In the genomic region with DNA sequence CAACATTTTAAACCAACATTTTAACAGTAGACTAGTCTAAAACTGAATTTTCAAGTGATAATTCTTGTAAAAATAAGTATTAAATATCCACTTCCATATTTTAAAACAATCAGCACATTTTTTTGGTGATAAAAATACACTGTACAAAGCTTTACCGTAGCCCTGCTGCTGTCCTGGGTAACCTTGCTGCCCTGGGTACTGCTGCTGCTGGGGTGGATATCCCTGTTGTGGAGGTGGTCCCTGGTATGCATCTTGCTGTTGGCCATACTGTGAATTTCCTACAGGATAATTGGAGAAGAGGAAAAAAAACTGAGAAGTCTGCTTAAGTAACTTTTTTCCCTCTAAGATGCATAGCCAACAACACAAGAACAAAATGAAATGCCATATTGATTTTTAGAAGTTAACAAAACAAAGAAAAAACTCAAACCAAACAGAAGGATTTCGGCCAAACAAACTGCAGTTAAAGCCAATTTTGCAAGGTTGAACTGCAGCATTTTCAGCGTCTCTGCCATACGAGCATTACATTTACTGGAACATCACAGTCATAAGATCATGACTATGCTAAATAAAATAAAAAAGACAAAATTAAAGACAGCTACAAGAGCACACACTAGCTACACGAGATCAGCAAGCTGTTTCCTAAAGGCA, we compare ENCODE assay signal across 21 cellular contexts.
"Had no signal": no experiment of that assay in that cellular context is flagged by ENCODE, and none has a peak within 500 bp of the region (broad histone marks: within the 10 kb centered on the region; RNA-seq: fewer than 3 reads in every experiment).

No MANE protein-coding gene starts in this region.

- H3K4me1 ChIP-seq: gastrocnemius medialis, stomach, transverse colon had no signal

- H3K9me3 ChIP-seq: gastrocnemius medialis, heart right ventricle, left ventricle myocardium inferior, stomach, thoracic aorta, transverse colon had no signal

- ATAC-seq: esophagus mucosa; gastrocnemius medialis; heart right ventricle; naive thymus-derived CD4-positive, alpha-beta T cell had no signal

- H3K4me1 Mint-ChIP-seq: neural crest cell had no signal

- FAIRE-seq: endometrium, small intestine had no signal

- H3K27ac ChIP-seq: dorsolateral prefrontal cortex, gastrocnemius medialis, heart right ventricle, left ventricle myocardium inferior, stomach, thoracic aorta, transverse colon had no signal

- H3K27me3 Mint-ChIP-seq: naive thymus-derived CD4-positive, alpha-beta T cell had no signal

- H3K4me3 Mint-ChIP-seq: naive thymus-derived CD4-positive, alpha-beta T cell; neural crest cell had no signal

- H3K27me3 ChIP-seq: dorsolateral prefrontal cortex, gastrocnemius medialis, heart right ventricle, stomach, transverse colon had no signal

- DNase-seq: cortex of kidney; dorsolateral prefrontal cortex; effector CD8-positive, alpha-beta T cell; gastrocnemius medialis; heart right ventricle; hypothalamus; islet precursor cell; left ventricle myocardium inferior; mammary epithelial cell; naive thymus-derived CD4-positive, alpha-beta T cell; posterior cingulate gyrus; small intestine; stimulated activated CD4-positive, alpha-beta T cell treated with anti-CD3 and anti-CD28 coated beads, Interleukin-12 subunit alpha, Interleukin-12 subunit beta, amount 100 ng/mL, for 4 hours; stimulated activated naive CD4-positive, alpha-beta T cell; stomach; substantia nigra; transverse colon had no signal

- H3K9me3 Mint-ChIP-seq: naive thymus-derived CD4-positive, alpha-beta T cell; neural crest cell had no signal
